Comparison of ENCODE assay signal across 8 cellular contexts in genomic region chr14:80954771-80955299, GRCh38. TPM values are rescaled to one million over a fixed set of nuclear protein-coding genes. Genes with fewer than 3 reads are reported as not detected.
DNase-seq lines count a peak whose midpoint lies in the region; FAIRE-seq and TF ChIP-seq lines count a peak whose summit lies in the region.

No MANE protein-coding gene starts in this region.

- peaks cover 31% of the 10 kb centered on the region for H3K27me3 ChIP-seq in left ventricle myocardium inferior (ENCODE audit: low read depth)

- peak overlapping the region; percentile 72 for H3K4me3 ChIP-seq in left ventricle myocardium inferior

- peak overlapping the region; percentile 39 for H3K27ac Mint-ChIP-seq in type B pancreatic cell

- peak; percentile 76 for FAIRE-seq in A204.1 (lab: Jason Lieb, UNC)
- FAIRE-seq in GM18507 (lab: Jason Lieb, UNC) = peak; percentile 89

- no peaks in the 10 kb centered on the region for H3K9me3 ChIP-seq in left ventricle myocardium inferior (replicated peaks)

- peaks cover 3% of the 10 kb centered on the region for H3K4me1 Mint-ChIP-seq in type B pancreatic cell (ENCODE audit: unreplicated experiment)

- H3K36me3 ChIP-seq in left ventricle myocardium inferior = no peaks in the 10 kb centered on the region

- intact Hi-C loops in left ventricle myocardium inferior (cut with micrococcal nuclease) = no loop called here

- no peaks in the 10 kb centered on the region for H3K36me3 Mint-ChIP-seq in type B pancreatic cell

- H3K27me3 Mint-ChIP-seq in type B pancreatic cell = peaks cover 70% of the 10 kb centered on the region

- peaks cover 11% of the 10 kb centered on the region for H3K4me1 ChIP-seq in left ventricle myocardium inferior

- peak; percentile 85 for TF ChIP-seq CTCF in left ventricle myocardium inferior (IDR thresholded peaks at IDR 0.05; ENCODE audit: borderline replicate concordance)
- peak; percentile 90 for TF ChIP-seq CTCF in type B pancreatic cell (conservative IDR thresholded peaks at IDR 0.05)

- peak overlapping the region; percentile 88 for H3K4me3 Mint-ChIP-seq in type B pancreatic cell

- no peaks in the 10 kb centered on the region for H3K9me3 Mint-ChIP-seq in type B pancreatic cell

- DNase-seq in GM18507 (ENCODE audit: extremely low spot score, insufficient read length, low read depth) (peak; percentile 23), MV-4-11 (lab: John Stamatoyannopoulos, UW) (peak; percentile 55), T-helper 1 cell (peak; percentile 51 to 80 (median 62)), amniotic epithelial cell (ENCODE audit: low read depth) (peak; percentile 64), left ventricle myocardium inferior (peak; percentile 70), pons (ENCODE audit: low spot score) (peak; percentile 81), type B pancreatic cell (ENCODE audit: extremely low spot score, unreplicated experiment) (peak; percentile 82)

- H3K27ac ChIP-seq in left ventricle myocardium inferior (replicated peaks) = no peak overlapping the region

RNA-seq across cellular contexts. Expression of gene TSHR, which starts 0.6 kb away (rescaled TPM):
- total RNA-seq in left ventricle myocardium inferior (not detected), type B pancreatic cell (ENCODE audit: low replicate concordance) (0.65 and 1.6 TPM in 2 replicates)

RNA-seq across cellular contexts. Expression of gene CEP128, which starts 13.3 kb away (rescaled TPM):
- total RNA-seq in left ventricle myocardium inferior = 2.3 TPM
- total RNA-seq in type B pancreatic cell (ENCODE audit: low replicate concordance) = 7.4 and 17.7 TPM in 2 replicates

Comparison
In these comparisons a context has a peak if more than half of its experiments do, and no peak if none do; other contexts are left out.
1. DNase-seq: peak in every context shown above with its lines; median percentile 82 in type B pancreatic cell; 81 in pons; 70 in left ventricle myocardium inferior; 64 in amniotic epithelial cell; 62 in T-helper 1 cell; 55 in MV-4-11; 23 in GM18507.